ENCODE assay signal across 15 cellular contexts in the genomic region with DNA sequence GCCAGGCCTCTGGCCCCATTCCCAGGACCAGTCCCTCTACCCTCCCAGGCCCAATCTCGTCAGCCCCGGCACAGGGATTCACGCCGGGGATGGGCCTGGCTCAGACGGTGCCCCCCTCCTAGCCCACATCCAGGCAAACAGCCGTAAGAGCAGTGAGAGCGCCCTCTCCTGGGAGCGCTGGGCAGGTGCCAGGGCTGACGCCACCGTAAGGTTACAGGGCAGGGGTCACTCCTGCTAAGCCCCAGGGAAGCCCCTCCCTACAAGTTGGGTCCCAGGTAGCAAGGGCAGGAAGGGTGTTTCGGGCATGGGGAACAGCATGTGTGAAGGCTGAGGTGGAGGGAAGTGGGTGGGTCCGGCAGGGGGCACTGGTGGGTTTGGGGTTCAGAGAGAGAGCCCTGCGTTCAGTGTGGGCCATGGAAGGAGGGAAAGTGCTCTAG. TPM values are rescaled to one million over a fixed set of nuclear protein-coding genes. Genes with fewer than 3 reads are reported as not detected.
DNase-seq lines count a peak whose midpoint lies in the region; ATAC-seq and TF ChIP-seq lines count a peak whose summit lies in the region.
"Had no signal": no experiment of that assay in that cellular context is flagged by ENCODE, and none has a peak within 500 bp of the region (broad histone marks: within the 10 kb centered on the region; RNA-seq: fewer than 3 reads in every experiment).

No MANE protein-coding gene starts in this region.

- BruUV-seq in Caco-2 (replicated peaks; lab: Mats Ljungman, UMichigan): no TSS peak

- H3K9me3 Mint-ChIP-seq in Caco-2 (ENCODE audit: unreplicated experiment) (no peaks in the 10 kb centered on the region), chondrocyte (ENCODE audit: low read depth) (no peaks in the 10 kb centered on the region)
- no peaks in the 10 kb centered on the region for H3K9me3 Mint-ChIP-seq in stimulated activated effector memory CD8-positive, alpha-beta T cell treated with anti-CD3 and anti-CD28 coated beads, Interleukin-12 subunit alpha, Interleukin-12 subunit beta, amount 100 ng/mL, for 72 hours
- H3K9me3 Mint-ChIP-seq: effector memory CD8-positive, alpha-beta T cell had no signal

- TF ChIP-seq EP300 in Ishikawa (IDR thresholded peaks at IDR 0.05; ENCODE audit: borderline replicate concordance): no peak

- H3K4me2 ChIP-seq in mesendoderm (ENCODE audit: low read length): no peak overlapping the region

- CTCF ChIA-PET in Caco-2 (lab: Charles Lee): no interaction called here

- intact Hi-C loops in Caco-2 (cut with micrococcal nuclease; ENCODE audit: unreplicated experiment): no loop called here

- H3K23ac ChIP-seq in mesendoderm (ENCODE audit: low read length): no peak overlapping the region

- POLR2A ChIA-PET in Caco-2 (lab: Charles Lee): no interaction called here

- H4K5ac ChIP-seq in mesendoderm (ENCODE audit: low read length): no peak overlapping the region

- WGBS in mesendoderm (ENCODE audit: extremely low coverage, insufficient coverage, low lambda C conversion rate): no CpG with 5 or more reads among the region's 13 CpGs

- no peaks in the 10 kb centered on the region for H3K36me3 ChIP-seq in Caco-2 (ENCODE audit: control insufficient read depth, insufficient read depth, low read length)
- H3K36me3 ChIP-seq in mesendoderm (ENCODE audit: control insufficient read depth, insufficient read depth, low read length): no peaks in the 10 kb centered on the region
- H3K36me3 ChIP-seq: pancreas had no signal

- TF ChIP-seq RAD21 in Ishikawa (IDR thresholded peaks at IDR 0.05; ENCODE audit: low read depth): peak; percentile 25; the same call in 1 of the 2 replicates

- H3K4me1 Mint-ChIP-seq in Caco-2 (ENCODE audit: low read depth, unreplicated experiment): no peaks in the 10 kb centered on the region
- no peaks in the 10 kb centered on the region for H3K4me1 Mint-ChIP-seq in chondrocyte (ENCODE audit: low read depth)
- peaks cover 4% of the 10 kb centered on the region for H3K4me1 Mint-ChIP-seq in stimulated activated effector memory CD8-positive, alpha-beta T cell treated with anti-CD3 and anti-CD28 coated beads, Interleukin-12 subunit alpha, Interleukin-12 subunit beta, amount 100 ng/mL, for 72 hours

- H3K4me3 Mint-ChIP-seq in Caco-2 (ENCODE audit: unreplicated experiment) (no peak overlapping the region), chondrocyte (ENCODE audit: unreplicated experiment) (no peak overlapping the region)
- no peak overlapping the region for H3K4me3 Mint-ChIP-seq in stimulated activated effector memory CD8-positive, alpha-beta T cell treated with anti-CD3 and anti-CD28 coated beads, Interleukin-12 subunit alpha, Interleukin-12 subunit beta, amount 100 ng/mL, for 72 hours
- H3K4me3 Mint-ChIP-seq: activated naive CD8-positive, alpha-beta T cell; effector memory CD8-positive, alpha-beta T cell had no signal

- no peaks in the 10 kb centered on the region for H3K27me3 ChIP-seq in Caco-2 (replicated peaks; ENCODE audit: control insufficient read depth, insufficient read depth, low read length)
- H3K27me3 ChIP-seq in mesendoderm (ENCODE audit: insufficient read depth, low read length, poor library complexity): no peaks in the 10 kb centered on the region
- H3K27me3 ChIP-seq: pancreas had no signal

- no peak overlapping the region for H2BK5ac ChIP-seq in mesendoderm (ENCODE audit: low read length)

- H3K18ac ChIP-seq in mesendoderm (ENCODE audit: low read length): no peak overlapping the region

- no peak overlapping the region for H4K8ac ChIP-seq in mesendoderm (ENCODE audit: low read depth, low read length)

- H3K4ac ChIP-seq in mesendoderm (ENCODE audit: low read depth, low read length): no peak overlapping the region

- no peak overlapping the region for H3K9ac ChIP-seq in mesendoderm (ENCODE audit: low read length)

- no peak for DNase-seq in Caco-2
- no peak for DNase-seq in chondrocyte (ENCODE audit: low spot score)
- DNase-seq in mesendoderm: peak; percentile 61
- no peak for DNase-seq in DMS79 (lab: John Stamatoyannopoulos, UW)
- DNase-seq in stimulated activated effector memory CD8-positive, alpha-beta T cell treated with anti-CD3 and anti-CD28 coated beads, Interleukin-12 subunit alpha, Interleukin-12 subunit beta, amount 100 ng/mL, for 72 hours (ENCODE audit: low spot score in 2 of 2): no peak
- DNase-seq: activated CD4-positive, alpha-beta T cell treated with anti-CD3 and anti-CD28 coated beads, Interleukin-2, amount 50 U/mL, for 48 hours; effector memory CD8-positive, alpha-beta T cell; islet precursor cell; NCI-H2107; pancreas; SHP77 treated with DMSO at 0.1 percent for 48 hours had no signal

- no peaks in the 10 kb centered on the region for H3K4me1 ChIP-seq in Caco-2
- H3K4me1 ChIP-seq in mesendoderm (ENCODE audit: control insufficient read depth, low read depth, low read length): no peaks in the 10 kb centered on the region
- H3K4me1 ChIP-seq: pancreas had no signal

- H3K79me1 ChIP-seq in mesendoderm (ENCODE audit: low read length): no peaks in the 10 kb centered on the region

- no peaks in the 10 kb centered on the region for H3K79me2 ChIP-seq in mesendoderm (ENCODE audit: control insufficient read depth, insufficient read depth, low read length)

- no peak overlapping the region for H2BK120ac ChIP-seq in mesendoderm (ENCODE audit: low read depth, low read length)

- H3K56ac ChIP-seq in mesendoderm (ENCODE audit: low read length): no peak overlapping the region

- TF ChIP-seq CTCF in Caco-2 (IDR thresholded peaks at IDR 0.05; ENCODE audit: insufficient read depth in 1 of 2, low read depth in 1 of 2, low read length in 1 of 2, severe bottlenecking in 1 of 2, unreplicated experiment in 1 of 2) (peak; percentile 14 to 29), chondrocyte (IDR thresholded peaks at IDR 0.05) (peak; percentile 53)

- H3K36me3 Mint-ChIP-seq in Caco-2 (ENCODE audit: insufficient read depth, unreplicated experiment) (no peaks in the 10 kb centered on the region), chondrocyte (ENCODE audit: low read depth) (no peaks in the 10 kb centered on the region)
- H3K36me3 Mint-ChIP-seq in stimulated activated effector memory CD8-positive, alpha-beta T cell treated with anti-CD3 and anti-CD28 coated beads, Interleukin-12 subunit alpha, Interleukin-12 subunit beta, amount 100 ng/mL, for 72 hours: no peaks in the 10 kb centered on the region
- H3K36me3 Mint-ChIP-seq: activated naive CD8-positive, alpha-beta T cell had no signal

- H3K27me3 Mint-ChIP-seq in Caco-2 (ENCODE audit: insufficient read depth, unreplicated experiment): no peaks in the 10 kb centered on the region
- no peaks in the 10 kb centered on the region for H3K27me3 Mint-ChIP-seq in chondrocyte (ENCODE audit: low read depth)
- H3K27me3 Mint-ChIP-seq: activated naive CD8-positive, alpha-beta T cell had no signal

- no peak overlapping the region for H3K27ac ChIP-seq in mesendoderm (ENCODE audit: low read depth, low read length)
- H3K27ac ChIP-seq: pancreas had no signal

- no peak overlapping the region for H2BK15ac ChIP-seq in mesendoderm (replicated peaks; ENCODE audit: low read depth)

- H3K9me3 ChIP-seq in Caco-2: no peaks in the 10 kb centered on the region
- H3K9me3 ChIP-seq: pancreas had no signal

- ATAC-seq in GM21390 (IDR thresholded peaks at IDR 0.05; ENCODE audit: unreplicated experiment): no peak
- ATAC-seq in HG03095 (IDR thresholded peaks at IDR 0.05; ENCODE audit: unreplicated experiment): no peak
- ATAC-seq in stimulated activated effector memory CD8-positive, alpha-beta T cell treated with anti-CD3 and anti-CD28 coated beads, Interleukin-12 subunit alpha, Interleukin-12 subunit beta, amount 100 ng/mL, for 72 hours: no peak
- ATAC-seq: effector memory CD8-positive, alpha-beta T cell; pancreas had no signal

- H2AK5ac ChIP-seq in mesendoderm (ENCODE audit: low read length): no peak overlapping the region

- H3K4me3 ChIP-seq in Caco-2 (ENCODE audit: low read depth, low read length) (no peak overlapping the region), mesendoderm (ENCODE audit: low read length) (no peak overlapping the region)
- H3K4me3 ChIP-seq: pancreas had no signal

- H3K27ac Mint-ChIP-seq in Caco-2 (ENCODE audit: unreplicated experiment) (no peak overlapping the region), chondrocyte (ENCODE audit: unreplicated experiment) (no peak overlapping the region)
- no peak overlapping the region for H3K27ac Mint-ChIP-seq in stimulated activated effector memory CD8-positive, alpha-beta T cell treated with anti-CD3 and anti-CD28 coated beads, Interleukin-12 subunit alpha, Interleukin-12 subunit beta, amount 100 ng/mL, for 72 hours
- H3K27ac Mint-ChIP-seq: activated naive CD8-positive, alpha-beta T cell had no signal

TF ChIP-seq in Ishikawa, 13 proteins besides CTCF, POLR2A, EP300 and RAD21 (continues in another document):
- TF ChIP-seq, protein P1, sequence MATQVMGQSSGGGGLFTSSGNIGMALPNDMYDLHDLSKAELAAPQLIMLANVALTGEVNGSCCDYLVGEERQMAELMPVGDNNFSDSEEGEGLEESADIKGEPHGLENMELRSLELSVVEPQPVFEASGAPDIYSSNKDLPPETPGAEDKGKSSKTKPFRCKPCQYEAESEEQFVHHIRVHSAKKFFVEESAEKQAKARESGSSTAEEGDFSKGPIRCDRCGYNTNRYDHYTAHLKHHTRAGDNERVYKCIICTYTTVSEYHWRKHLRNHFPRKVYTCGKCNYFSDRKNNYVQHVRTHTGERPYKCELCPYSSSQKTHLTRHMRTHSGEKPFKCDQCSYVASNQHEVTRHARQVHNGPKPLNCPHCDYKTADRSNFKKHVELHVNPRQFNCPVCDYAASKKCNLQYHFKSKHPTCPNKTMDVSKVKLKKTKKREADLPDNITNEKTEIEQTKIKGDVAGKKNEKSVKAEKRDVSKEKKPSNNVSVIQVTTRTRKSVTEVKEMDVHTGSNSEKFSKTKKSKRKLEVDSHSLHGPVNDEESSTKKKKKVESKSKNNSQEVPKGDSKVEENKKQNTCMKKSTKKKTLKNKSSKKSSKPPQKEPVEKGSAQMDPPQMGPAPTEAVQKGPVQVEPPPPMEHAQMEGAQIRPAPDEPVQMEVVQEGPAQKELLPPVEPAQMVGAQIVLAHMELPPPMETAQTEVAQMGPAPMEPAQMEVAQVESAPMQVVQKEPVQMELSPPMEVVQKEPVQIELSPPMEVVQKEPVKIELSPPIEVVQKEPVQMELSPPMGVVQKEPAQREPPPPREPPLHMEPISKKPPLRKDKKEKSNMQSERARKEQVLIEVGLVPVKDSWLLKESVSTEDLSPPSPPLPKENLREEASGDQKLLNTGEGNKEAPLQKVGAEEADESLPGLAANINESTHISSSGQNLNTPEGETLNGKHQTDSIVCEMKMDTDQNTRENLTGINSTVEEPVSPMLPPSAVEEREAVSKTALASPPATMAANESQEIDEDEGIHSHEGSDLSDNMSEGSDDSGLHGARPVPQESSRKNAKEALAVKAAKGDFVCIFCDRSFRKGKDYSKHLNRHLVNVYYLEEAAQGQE (IDR thresholded peaks at IDR 0.05; ENCODE audit: low read depth): no peak
- TF ChIP-seq TCF12 (IDR thresholded peaks at IDR 0.05; ENCODE audit: low read depth): no peak
- no peak for TF ChIP-seq ZBTB7A (IDR thresholded peaks at IDR 0.05; ENCODE audit: low read depth)

RNA-seq across cellular contexts. Expression of a gene that starts 19.2 kb away (rescaled TPM):
- total RNA-seq in Caco-2 (2022) (13.4 and 15.9 TPM in 2 replicates), chondrocyte (16.0 to 19.2 TPM (median 17.8 TPM) in 3 replicates)
- polyA plus RNA-seq in mesendoderm (2013, experiment 1 of 2): 0.49 TPM
- 0.69 TPM for polyA plus RNA-seq in mesendoderm (2013, experiment 2 of 2)
